8 cellular contexts compared by ENCODE assay signal in the genomic region with DNA sequence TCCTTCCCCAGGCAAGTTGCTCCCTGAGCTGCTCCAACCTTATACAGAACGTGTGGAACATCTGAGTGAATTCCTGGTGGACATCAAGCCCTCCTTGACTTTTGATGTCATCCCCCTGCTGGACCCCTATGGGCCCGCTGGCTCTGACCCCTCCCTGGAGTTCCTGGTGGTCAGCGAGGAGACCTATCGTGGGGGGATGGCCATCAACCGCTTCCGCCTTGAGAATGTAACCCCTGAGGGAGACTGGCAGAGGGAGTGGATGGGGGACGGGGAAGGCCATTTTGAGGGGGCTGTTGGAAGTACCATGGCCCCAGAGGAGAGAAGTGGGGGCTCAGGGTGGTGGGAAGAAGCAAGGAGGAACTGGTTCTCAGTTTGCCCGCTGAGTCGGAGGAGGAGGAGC. TPM values are rescaled to one million over a fixed set of nuclear protein-coding genes. Genes with fewer than 3 reads are reported as not detected.
DNase-seq lines count a peak whose midpoint lies in the region; ATAC-seq and TF ChIP-seq lines count a peak whose summit lies in the region.

No MANE protein-coding gene starts in this region.

- no peak for DNase-seq in activated naive CD4-positive, alpha-beta T cell treated with anti-CD3 and anti-CD28 coated beads, Interleukin-2, amount 10 ng/mL, durations not matched to agents 7 days and 5 days
- no peak for DNase-seq in activated naive CD4-positive, alpha-beta T cell treated with Interleukin-2 at 50 U/mL for 16 hours
- DNase-seq in WTC11 (ENCODE audit: low spot score) (no peak), hepatocyte (ENCODE audit: low spot score) (no peak), NCI-H1436 (lab: John Stamatoyannopoulos, UW) (no peak), NCI-H524 (lab: John Stamatoyannopoulos, UW) (no peak)

- POLR2A ChIA-PET in WTC11 (lab: Charles Lee) = no interaction called here

- CTCF ChIA-PET in activated naive CD4-positive, alpha-beta T cell treated with anti-CD3 and anti-CD28 coated beads, Interleukin-2, amount 10 ng/mL, durations not matched to agents 7 days and 5 days (lab: Charles Lee) = interaction anchor here (1.2 to 1.3 kb wide), 2 partner anchors 14 to 15 kb away, joined by 3 to 4 read pairs; partner anchors contain the start of gene PSMC3IP
- CTCF ChIA-PET in WTC11 (lab: Charles Lee) = interaction anchor here (1.3 to 1.6 kb wide), 2 partner anchors 14 to 15 kb away, joined by 4 to 7 read pairs; no protein-coding TSS in a partner anchor

- peaks cover 19% of the 10 kb centered on the region for H3K4me1 ChIP-seq in hepatocyte (ENCODE audit: insufficient read depth)
- peaks cover 12 to 66% (median 57%) of the 10 kb centered on the region in 5 donors for H3K4me1 ChIP-seq in subcutaneous abdominal adipose tissue (ENCODE audit: control insufficient read depth in 5 of 5, insufficient read depth in 5 of 5, low read length in 5 of 5)

- H3K4me3 ChIP-seq in hepatocyte (no peak overlapping the region), subcutaneous abdominal adipose tissue (ENCODE audit: low read depth in 1 of 5, low read length in 5 of 5) (peak overlapping the region in 1 of 5 donors; percentile 56)

- H3K9me3 Mint-ChIP-seq in activated naive CD4-positive, alpha-beta T cell treated with anti-CD3 and anti-CD28 coated beads, Interleukin-2, amount 10 ng/mL, durations not matched to agents 7 days and 5 days = no peaks in the 10 kb centered on the region
- H3K9me3 Mint-ChIP-seq in WTC11 = no peaks in the 10 kb centered on the region

- H3K79me2 ChIP-seq in hepatocyte = peaks cover 49% of the 10 kb centered on the region

- TF ChIP-seq CTCF in WTC11 (IDR thresholded peaks at IDR 0.05) (no peak), hepatocyte (IDR thresholded peaks at IDR 0.05; ENCODE audit: poor library complexity) (no peak)

- H3K9me3 ChIP-seq in hepatocyte (ENCODE audit: low read depth) (no peaks in the 10 kb centered on the region), subcutaneous abdominal adipose tissue (ENCODE audit: control insufficient read depth in 5 of 5, low read length in 5 of 5) (no peaks in the 10 kb centered on the region)

- no peak overlapping the region for H3K27ac ChIP-seq in hepatocyte
- H3K27ac ChIP-seq in subcutaneous abdominal adipose tissue (ENCODE audit: low read depth, low read length) = peak overlapping the region; percentile 30

- peak overlapping the region; percentile 87 for H3K4me2 ChIP-seq in hepatocyte

- H4K20me1 ChIP-seq in hepatocyte (ENCODE audit: insufficient read depth, poor library complexity, severe bottlenecking) = no peaks in the 10 kb centered on the region

- no peaks in the 10 kb centered on the region for H3K9me2 ChIP-seq in hepatocyte (replicated peaks; ENCODE audit: insufficient read depth)

- H3K36me3 ChIP-seq in hepatocyte (replicated peaks; ENCODE audit: insufficient read depth, low read depth) = no peaks in the 10 kb centered on the region
- peaks cover 0 to 34% (median 29%) of the 10 kb centered on the region in 5 donors for H3K36me3 ChIP-seq in subcutaneous abdominal adipose tissue (ENCODE audit: control insufficient read depth in 5 of 5, insufficient read depth in 5 of 5, low read length in 5 of 5)

- H3K9ac ChIP-seq in subcutaneous abdominal adipose tissue (ENCODE audit: low read length in 5 of 5) = peak overlapping the region in 3 of 5 donors; percentile 42 to 98 (median 98)

- peaks cover 12% of the 10 kb centered on the region for H3K27me3 Mint-ChIP-seq in activated naive CD4-positive, alpha-beta T cell treated with anti-CD3 and anti-CD28 coated beads, Interleukin-2, amount 10 ng/mL, durations not matched to agents 7 days and 5 days
- no peaks in the 10 kb centered on the region for H3K27me3 Mint-ChIP-seq in WTC11 (ENCODE audit: low read depth)

- no peak for ATAC-seq in WTC11
- no peak for ATAC-seq in GM21528 (IDR thresholded peaks at IDR 0.05; ENCODE audit: low FRiP score, unreplicated experiment)

- H3K36me3 Mint-ChIP-seq in activated naive CD4-positive, alpha-beta T cell treated with anti-CD3 and anti-CD28 coated beads, Interleukin-2, amount 10 ng/mL, durations not matched to agents 7 days and 5 days = peaks cover 34% of the 10 kb centered on the region
- H3K36me3 Mint-ChIP-seq in WTC11 = peaks cover 7% of the 10 kb centered on the region

- H3K27me3 ChIP-seq in hepatocyte (no peaks in the 10 kb centered on the region), subcutaneous abdominal adipose tissue (ENCODE audit: control insufficient read depth in 5 of 5, insufficient read depth in 4 of 5, low read length in 5 of 5) (no peaks in the 10 kb centered on the region)

- H3K4me1 Mint-ChIP-seq in activated naive CD4-positive, alpha-beta T cell treated with anti-CD3 and anti-CD28 coated beads, Interleukin-2, amount 10 ng/mL, durations not matched to agents 7 days and 5 days = peaks cover 57% of the 10 kb centered on the region
- H3K4me1 Mint-ChIP-seq in WTC11 = peaks cover 22% of the 10 kb centered on the region

- H3K27ac Mint-ChIP-seq in activated naive CD4-positive, alpha-beta T cell treated with anti-CD3 and anti-CD28 coated beads, Interleukin-2, amount 10 ng/mL, durations not matched to agents 7 days and 5 days = peak overlapping the region; percentile 43
- H3K27ac Mint-ChIP-seq in WTC11 = no peak overlapping the region; the same call in 1 of the 2 replicates

- WGBS in hepatocyte (ENCODE audit: low lambda C conversion rate, missing lambda C conversion rate) = 89% methylated on average over 8 of the region's 9 CpGs

- peak overlapping the region; percentile 88 for H3K4me3 Mint-ChIP-seq in activated naive CD4-positive, alpha-beta T cell treated with anti-CD3 and anti-CD28 coated beads, Interleukin-2, amount 10 ng/mL, durations not matched to agents 7 days and 5 days
- H3K4me3 Mint-ChIP-seq in WTC11 = peak overlapping the region; percentile 88

- H2AFZ ChIP-seq in hepatocyte = no peak overlapping the region

TF ChIP-seq in WTC11, 78 proteins besides CTCF, POLR2A, EP300 and RAD21:
- no peak for TF ChIP-seq ZBTB21 (CRISPR knock-in tag; IDR thresholded peaks at IDR 0.05; ENCODE audit: borderline replicate concordance)
- no peak for TF ChIP-seq ZNF232 (CRISPR knock-in tag; IDR thresholded peaks at IDR 0.05)
- TF ChIP-seq ZNF219 (CRISPR knock-in tag; IDR thresholded peaks at IDR 0.05; ENCODE audit: borderline replicate concordance) = no peak
- no peak for TF ChIP-seq SP1 (CRISPR knock-in tag; conservative IDR thresholded peaks at IDR 0.05)
- no peak for TF ChIP-seq ZBTB43 (CRISPR knock-in tag; IDR thresholded peaks at IDR 0.05)
- TF ChIP-seq, protein P1, sequence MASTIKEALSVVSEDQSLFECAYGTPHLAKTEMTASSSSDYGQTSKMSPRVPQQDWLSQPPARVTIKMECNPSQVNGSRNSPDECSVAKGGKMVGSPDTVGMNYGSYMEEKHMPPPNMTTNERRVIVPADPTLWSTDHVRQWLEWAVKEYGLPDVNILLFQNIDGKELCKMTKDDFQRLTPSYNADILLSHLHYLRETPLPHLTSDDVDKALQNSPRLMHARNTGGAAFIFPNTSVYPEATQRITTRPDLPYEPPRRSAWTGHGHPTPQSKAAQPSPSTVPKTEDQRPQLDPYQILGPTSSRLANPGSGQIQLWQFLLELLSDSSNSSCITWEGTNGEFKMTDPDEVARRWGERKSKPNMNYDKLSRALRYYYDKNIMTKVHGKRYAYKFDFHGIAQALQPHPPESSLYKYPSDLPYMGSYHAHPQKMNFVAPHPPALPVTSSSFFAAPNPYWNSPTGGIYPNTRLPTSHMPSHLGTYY (CRISPR knock-in tag; IDR thresholded peaks at IDR 0.05) = no peak
- no peak for TF ChIP-seq MYBL2 (CRISPR knock-in tag; IDR thresholded peaks at IDR 0.05)
- TF ChIP-seq NR3C1 (CRISPR knock-in tag; conservative IDR thresholded peaks at IDR 0.05; ENCODE audit: low read depth) = no peak
- TF ChIP-seq SMAD4 (CRISPR knock-in tag; IDR thresholded peaks at IDR 0.05) = no peak
TF ChIP-seq in WTC11: peak in this region for 0.

RNA-seq across cellular contexts. Expression of gene COASY, which starts 2.0 kb away (rescaled TPM):
- total RNA-seq in WTC11 (2021) (106 to 131 TPM (median 113 TPM) in 3 replicates), hepatocyte (27.7 and 33.9 TPM in 2 replicates)
- 91.6 and 93.9 TPM in 2 replicates for polyA plus RNA-seq in hepatocyte

RNA-seq across cellular contexts. Expression of gene MLX, which starts 3.0 kb away (rescaled TPM):
- 26.9 to 34.9 TPM (median 30.1 TPM) in 3 replicates for total RNA-seq in WTC11 (2021)
- total RNA-seq in hepatocyte = 29.7 and 34.0 TPM in 2 replicates
- polyA plus RNA-seq in hepatocyte = 33.1 and 39.5 TPM in 2 replicates

RNA-seq across cellular contexts. Expression of gene HSD17B1, which starts 11.2 kb away (rescaled TPM):
- total RNA-seq in WTC11 (2021) (1.5 to 1.6 TPM (median 1.5 TPM) in 3 replicates), hepatocyte (0.12 and 2.7 TPM in 2 replicates)
- polyA plus RNA-seq in hepatocyte = 4.8 and 6.6 TPM in 2 replicates

RNA-seq across cellular contexts. Expression of gene PSMC3IP, which starts 13.6 kb away (rescaled TPM):
- total RNA-seq in WTC11 (2021) (20.1 to 23.3 TPM (median 21.6 TPM) in 3 replicates), hepatocyte (1.5 and 1.9 TPM in 2 replicates)
- polyA plus RNA-seq in hepatocyte = 3.7 and 4.2 TPM in 2 replicates

RNA-seq across cellular contexts. Expression of gene NAGLU, which starts 27.9 kb away (rescaled TPM):
- total RNA-seq in WTC11 (2021) = 28.9 to 39.3 TPM (median 30.4 TPM) in 3 replicates
- total RNA-seq in hepatocyte = 76.4 and 78.1 TPM in 2 replicates
- polyA plus RNA-seq in hepatocyte = 121 and 152 TPM in 2 replicates
